9 cellular contexts compared by ENCODE assay signal in genomic region chr5:139711852-139712171, GRCh38.
A peak's percentile ranks its signal among the peaks of the same experiment; 100 is the strongest.
DNase-seq lines count a peak whose midpoint lies in the region; ATAC-seq, FAIRE-seq and TF ChIP-seq lines count a peak whose summit lies in the region.
"Had no signal": no experiment of that assay in that cellular context is flagged by ENCODE, and none has a peak within 500 bp of the region (broad histone marks: within the 10 kb centered on the region; RNA-seq: fewer than 3 reads in every experiment).

No MANE protein-coding gene starts in this region.

- no peaks in the 10 kb centered on the region for H3K79me1 ChIP-seq in mesenchymal stem cell (replicated peaks; ENCODE audit: low read length, poor library complexity, severe bottlenecking)

- no peak for FAIRE-seq in HepG2 (lab: Jason Lieb, UNC)
- FAIRE-seq: bronchial epithelial cell had no signal

- H3K9ac ChIP-seq in HepG2 (ENCODE audit: insufficient read depth, low read depth, low read length) (no peak overlapping the region), mesenchymal stem cell (ENCODE audit: low read length) (peak overlapping the region; percentile 74)

- peak overlapping the region; percentile 26 to 95 for H3K18ac ChIP-seq in mesenchymal stem cell (ENCODE audit: low read depth in 1 of 2, low read length in 2 of 2)

- H4K20me1 ChIP-seq in HepG2 (ENCODE audit: insufficient read depth, low read length): no peaks in the 10 kb centered on the region

- no peak for TF ChIP-seq POLR2A in HepG2 (IDR thresholded peaks at IDR 0.05; ENCODE audit: insufficient read depth in 1 of 2, low read depth in 2 of 2, low read length in 2 of 2)
- TF ChIP-seq POLR2A in right lobe of liver (IDR thresholded peaks at IDR 0.05): no peak

- H2BK120ac ChIP-seq in mesenchymal stem cell (ENCODE audit: low read depth, low read length): peak overlapping the region; percentile 1

- ATAC-seq in HepG2 (no peak), right lobe of liver (no peak), HG02870 (IDR thresholded peaks at IDR 0.05; ENCODE audit: unreplicated experiment) (no peak), HG03378 (IDR thresholded peaks at IDR 0.05; ENCODE audit: unreplicated experiment) (no peak)

- H2BK15ac ChIP-seq in mesenchymal stem cell (ENCODE audit: low read depth, poor library complexity, severe bottlenecking): peak overlapping the region; percentile 30

- no peaks in the 10 kb centered on the region for H3K27me3 ChIP-seq in HepG2 (ENCODE audit: control insufficient read depth in 1 of 2, insufficient read depth in 2 of 2, low read length in 2 of 2)
- peaks cover 0 to 5% of the 10 kb centered on the region in 2 donors for H3K27me3 ChIP-seq in right lobe of liver
- peaks cover 0 to 4% of the 10 kb centered on the region in 2 experiments for H3K27me3 ChIP-seq in mesenchymal stem cell (ENCODE audit: control insufficient read depth in 1 of 2, insufficient read depth in 1 of 2, low read length in 2 of 2)
- no peaks in the 10 kb centered on the region for H3K27me3 ChIP-seq in BE2C

- POLR2A ChIA-PET in HepG2 (lab: Yijun Ruan, JAX): interaction anchor here (0.9 to 6.1 kb wide), 5 partner anchors 11 to 75 kb away, joined by 3 to 62 read pairs (median 3); no protein-coding TSS in a partner anchor

- peak overlapping the region; percentile 61 for H2BK5ac ChIP-seq in mesenchymal stem cell (ENCODE audit: low read depth, low read length, poor library complexity, severe bottlenecking)

- no peak overlapping the region for H3K14ac ChIP-seq in mesenchymal stem cell (ENCODE audit: low read length in 2 of 2)

- no peaks in the 10 kb centered on the region for H3K79me2 ChIP-seq in HepG2 (ENCODE audit: insufficient read depth, low read length)

- CTCF ChIA-PET in HepG2 (lab: Yijun Ruan, JAX; ENCODE audit: low intra/inter-chr PET ratio, low total read pairs): no interaction called here

- peak overlapping the region; percentile 6 to 99 for H2BK12ac ChIP-seq in mesenchymal stem cell (ENCODE audit: low read length in 2 of 2)

- intact Hi-C loops in HepG2 (cut with micrococcal nuclease; ENCODE audit: unreplicated experiment) (no loop called here), right lobe of liver (cut with DNase I) (no loop called here)

- H2AFZ ChIP-seq in HepG2 (ENCODE audit: low read length) (no peak overlapping the region), mesenchymal stem cell (ENCODE audit: low read depth, low read length) (peak overlapping the region; percentile 18)

- no TSS peak for BruUV-seq in HepG2 (replicated peaks; lab: Mats Ljungman, UMichigan)

- H3K23ac ChIP-seq in mesenchymal stem cell (ENCODE audit: low read length in 2 of 2): peak overlapping the region in 1 of 2 experiments; percentile 60

- TF ChIP-seq CTCF in HepG2 (CRISPR knock-in tag; IDR thresholded peaks at IDR 0.05) (no peak), right lobe of liver (IDR thresholded peaks at IDR 0.05) (no peak), BE2C (IDR thresholded peaks at IDR 0.05; ENCODE audit: low read depth, low read length) (no peak)

- no peak for TF ChIP-seq RAD21 in HepG2 (CRISPR knock-in tag; IDR thresholded peaks at IDR 0.05)

- H3K9me3 ChIP-seq in HepG2 (ENCODE audit: low read length) (no peaks in the 10 kb centered on the region), right lobe of liver (no peaks in the 10 kb centered on the region), mesenchymal stem cell (ENCODE audit: control insufficient read depth, low read length) (no peaks in the 10 kb centered on the region), BE2C (no peaks in the 10 kb centered on the region; the same call in 1 of the 2 replicates)

- H3K4me3 ChIP-seq in HepG2 (replicated peaks in 1 of 3; ENCODE audit: insufficient read depth in 1 of 3, low read depth in 2 of 3, low read length in 3 of 3) (peak overlapping the region in 1 of 3 experiments; percentile 74; a peak in 2 of 6 replicates), right lobe of liver (no peak overlapping the region), mesenchymal stem cell (ENCODE audit: insufficient read depth in 1 of 2, low read depth in 1 of 2, low read length in 2 of 2) (peak overlapping the region; percentile 42 to 68), BE2C (ENCODE audit: low read depth, low read length) (no peak overlapping the region)

- TF ChIP-seq EP300 in HepG2 (IDR thresholded peaks at IDR 0.05; ENCODE audit: low read depth in 2 of 2, low read length in 2 of 2): no peak
- no peak for TF ChIP-seq EP300 in HepG2 (CRISPR knock-in tag; IDR thresholded peaks at IDR 0.05; ENCODE audit: borderline replicate concordance)

- 71% methylated on average over 19 of the region's 19 CpGs for WGBS in HepG2 (ENCODE audit: low lambda C conversion rate)
- 30% methylated on average over 2 of the region's 19 CpGs for WGBS in right lobe of liver (ENCODE audit: insufficient coverage, low coverage, low lambda C conversion rate, missing lambda C conversion rate)
- 11% methylated on average over 18 of the region's 19 CpGs for WGBS in mesenchymal stem cell

- in situ Hi-C loops in HepG2 (cut with HindIII; ENCODE audit: extremely low pct_ligation_motif_present, low pct_unique_long_range_greater_than_20kb): no loop called here

- H4K91ac ChIP-seq in mesenchymal stem cell (ENCODE audit: low read length): peak overlapping the region; percentile 23

- no peak overlapping the region for H3K27ac ChIP-seq in HepG2 (ENCODE audit: extremely low read length, insufficient read depth, low read length)
- H3K27ac ChIP-seq in right lobe of liver: no peak overlapping the region
- peak overlapping the region; percentile 61 for H3K27ac ChIP-seq in mesenchymal stem cell (ENCODE audit: low read length, poor library complexity, severe bottlenecking)

- H3K4me2 ChIP-seq in HepG2 (ENCODE audit: low read depth, low read length): peak overlapping the region; percentile 38; the same call in 1 of the 2 replicates
- H3K4me2 ChIP-seq in mesenchymal stem cell (ENCODE audit: low read length, poor library complexity, severe bottlenecking): peak overlapping the region; percentile 93

- DNase-seq in HepG2 (ENCODE audit: low spot score) (no peak), right lobe of liver (no peak), astrocyte of the hippocampus (ENCODE audit: low read depth, low spot score) (peak; percentile 78), mesenchymal stem cell (no peak), BE2C (no peak), AG20443 (ENCODE audit: low spot score) (no peak)

- no peaks in the 10 kb centered on the region for H3K36me3 ChIP-seq in HepG2 (replicated peaks in 1 of 2; ENCODE audit: control insufficient read depth in 1 of 2, insufficient read depth in 2 of 2, low read length in 2 of 2)
- no peaks in the 10 kb centered on the region for H3K36me3 ChIP-seq in right lobe of liver
- no peaks in the 10 kb centered on the region for H3K36me3 ChIP-seq in mesenchymal stem cell (ENCODE audit: control insufficient read depth in 1 of 2, insufficient read depth in 2 of 2, low read depth in 1 of 2, low read length in 2 of 2)
- no peaks in the 10 kb centered on the region for H3K36me3 ChIP-seq in BE2C

- H4K8ac ChIP-seq in mesenchymal stem cell (ENCODE audit: low read length): peak overlapping the region; percentile 5

- H3K4me1 ChIP-seq in HepG2 (ENCODE audit: insufficient read depth, low read length) (peaks cover 58% of the 10 kb centered on the region), right lobe of liver (peaks cover 0 to 11% (median under 1%) of the 10 kb centered on the region in 4 donors), mesenchymal stem cell (ENCODE audit: control insufficient read depth, insufficient read depth, low read depth, low read length) (peaks cover 41% of the 10 kb centered on the region), BE2C (peaks cover 24% of the 10 kb centered on the region)

- peak overlapping the region in 1 of 2 experiments; percentile 82 for H3K4ac ChIP-seq in mesenchymal stem cell (ENCODE audit: low read depth in 1 of 2, low read length in 2 of 2)

- H2AK5ac ChIP-seq in mesenchymal stem cell (ENCODE audit: low read length, severe bottlenecking): peak overlapping the region; percentile 91

TF ChIP-seq in HepG2, 621 proteins besides CTCF, POLR2A, EP300 and RAD21 (continues in another document):
- TF ChIP-seq SNAPC4 (CRISPR knock-in tag; IDR thresholded peaks at IDR 0.05): no peak
- TF ChIP-seq SPEN (CRISPR knock-in tag; IDR thresholded peaks at IDR 0.05; ENCODE audit: low read depth): no peak

Comparison
In these comparisons a context has a peak if more than half of its experiments do, and no peak if none do; other contexts are left out.
1. H3K4me3 ChIP-seq: peak in mesenchymal stem cell (2 of 2); none in right lobe of liver (0 of 3) and BE2C (single experiment).